In genomic region chr7:66776383-66776782, GRCh38 we compare ENCODE assay signal across 8 cellular contexts. TPM values are rescaled to one million over a fixed set of nuclear protein-coding genes. Genes with fewer than 3 reads are reported as not detected.
A peak's percentile ranks its signal among the peaks of the same experiment; 100 is the strongest.
DNase-seq lines count a peak whose midpoint lies in the region; ATAC-seq, FAIRE-seq and TF ChIP-seq lines count a peak whose summit lies in the region.
"Not testable (repeated sequence)": the region's sequence is repeated elsewhere in the genome, so short reads cannot be mapped to it uniquely, and the experiment has no call there.

No MANE protein-coding gene starts in this region.

- TF ChIP-seq CTCF in HCT116 (IDR thresholded peaks at IDR 0.05 in 2 of 3, conservative IDR thresholded peaks at IDR 0.05 in 1 of 3; ENCODE audit: borderline replicate concordance in 1 of 3, insufficient read depth in 1 of 3, low read depth in 2 of 3, low read length in 2 of 3) (peak in 2 of 3 experiments; percentile 28 to 34; a peak in 3 of 6 replicates), cardiac fibroblast (IDR thresholded peaks at IDR 0.05; ENCODE audit: low read depth, low read length) (peak; percentile 12)
- TF ChIP-seq CTCF in PC-3 (conservative IDR thresholded peaks at IDR 0.05; ENCODE audit: low read depth, low read length); HepG2 (CRISPR knock-in tag; IDR thresholded peaks at IDR 0.05): not testable (repeated sequence)

- H2AFZ ChIP-seq in HCT116 (ENCODE audit: low read depth, low read length, poor library complexity, severe bottlenecking); PC-3 (ENCODE audit: low read length); HepG2 (ENCODE audit: low read length); trophoblast cell (ENCODE audit: insufficient read depth, low read length, poor library complexity): not testable (repeated sequence)

- CTCF ChIA-PET in HCT116 (lab: Charles Lee); PC-3 (lab: Charles Lee); HepG2 (lab: Yijun Ruan, JAX; ENCODE audit: low intra/inter-chr PET ratio, low total read pairs): not testable (repeated sequence)

- intact Hi-C loops in HCT116 (cut with micrococcal nuclease); PC-3 (cut with micrococcal nuclease); HepG2 (cut with micrococcal nuclease; ENCODE audit: unreplicated experiment): not testable (repeated sequence)

- FAIRE-seq in HepG2 (lab: Jason Lieb, UNC), result peak; percentile 15

- not testable (repeated sequence) for H2AK5ac ChIP-seq in trophoblast cell (ENCODE audit: low read length)

- in situ Hi-C loops in HepG2 (cut with HindIII; ENCODE audit: extremely low pct_ligation_motif_present, low pct_unique_long_range_greater_than_20kb), result loop anchor here (5.0 kb wide), 1 partner anchor 34 kb away; the partner anchor contains the start of gene RABGEF1

- H3K4me3 ChIP-seq in HCT116 (replicated peaks in 1 of 2; ENCODE audit: low read depth in 1 of 2, low read length in 2 of 2); PC-3 (ENCODE audit: low read length); cardiac fibroblast (replicated peaks in 1 of 2; ENCODE audit: low read depth in 2 of 2, low read length in 2 of 2); HepG2 (replicated peaks in 1 of 3; ENCODE audit: insufficient read depth in 1 of 3, low read depth in 2 of 3, low read length in 3 of 3); trophoblast cell (ENCODE audit: low read depth, low read length): not testable (repeated sequence)

- H3K4me1 ChIP-seq in HCT116 (ENCODE audit: control insufficient read depth in 1 of 2, insufficient read depth in 2 of 2, low read length in 2 of 2); trophoblast cell (ENCODE audit: control insufficient read depth in 1 of 2, insufficient read depth in 2 of 2, low read length in 2 of 2): not testable (repeated sequence)
- peaks cover 16% of the 10 kb centered on the region for H3K4me1 ChIP-seq in PC-3 (ENCODE audit: insufficient read depth, low read length)
- peaks cover 89% of the 10 kb centered on the region for H3K4me1 ChIP-seq in HepG2 (ENCODE audit: insufficient read depth, low read length)

- H3K9me2 ChIP-seq in HCT116 (ENCODE audit: insufficient read depth); PC-3 (replicated peaks; ENCODE audit: low read length): not testable (repeated sequence)

- not testable (repeated sequence) for H4K20me1 ChIP-seq in HCT116 (ENCODE audit: insufficient read depth); HepG2 (ENCODE audit: insufficient read depth, low read length)
- H4K20me1 ChIP-seq in PC-3 (ENCODE audit: low read length), result peaks cover 11% of the 10 kb centered on the region

- not testable (repeated sequence) for H3K14ac ChIP-seq in trophoblast cell (ENCODE audit: low read length)

- not testable (repeated sequence) for H3F3A ChIP-seq in PC-3 (ENCODE audit: low read length, unreplicated experiment)

- not testable (repeated sequence) for H3K9me3 ChIP-seq in HCT116 (ENCODE audit: control insufficient read depth in 1 of 2, insufficient read depth in 1 of 2, low read depth in 1 of 2, low read length in 2 of 2); PC-3 (ENCODE audit: low read length); HepG2 (ENCODE audit: low read length); trophoblast cell (ENCODE audit: insufficient read depth, low read depth, low read length)

- not testable (repeated sequence) for BruUV-seq in HCT116 (replicated peaks; lab: Mats Ljungman, UMichigan); PC-3 (replicated peaks; lab: Mats Ljungman, UMichigan); HepG2 (replicated peaks; lab: Mats Ljungman, UMichigan)

- DNase-seq in DMS53 (lab: John Stamatoyannopoulos, UW), result peak; percentile 27
- DNase-seq in HCT116 (ENCODE audit: low read depth, low spot score); cardiac fibroblast (ENCODE audit: low read depth in 2 of 2); trophoblast cell: not testable (repeated sequence)
- DNase-seq in PC-3, result peak; percentile 17
- peak; percentile 8 for DNase-seq in activated CD4-positive, alpha-beta T cell treated with anti-CD3 and anti-CD28 coated beads for 48 hours
- DNase-seq in HepG2 (ENCODE audit: low spot score), result peak; percentile 17

- not testable (repeated sequence) for H2BK12ac ChIP-seq in trophoblast cell (ENCODE audit: low read length)

- not testable (repeated sequence) for H3K23ac ChIP-seq in trophoblast cell (ENCODE audit: low read length)

- ATAC-seq in HCT116 (peak; percentile 89), esophagus mucosa (peak; percentile 35), HepG2 (peak; percentile 65)
- not testable (repeated sequence) for ATAC-seq in PC-3

- H3K79me1 ChIP-seq in trophoblast cell (ENCODE audit: low read length), result not testable (repeated sequence)

- H3K79me2 ChIP-seq in HCT116 (ENCODE audit: insufficient read depth, low read length), result peaks cover 24% of the 10 kb centered on the region; the same call in 1 of the 2 replicates
- peaks cover 25% of the 10 kb centered on the region for H3K79me2 ChIP-seq in PC-3 (ENCODE audit: low read length)
- peaks cover 51% of the 10 kb centered on the region for H3K79me2 ChIP-seq in HepG2 (ENCODE audit: insufficient read depth, low read length)
- H3K79me2 ChIP-seq in trophoblast cell (ENCODE audit: control insufficient read depth, insufficient read depth, low read length, poor library complexity), result not testable (repeated sequence)

- not testable (repeated sequence) for H4K91ac ChIP-seq in trophoblast cell (ENCODE audit: low read depth, low read length)

- not testable (repeated sequence) for TF ChIP-seq RAD21 in HCT116 (IDR thresholded peaks at IDR 0.05; ENCODE audit: low read depth); HepG2 (CRISPR knock-in tag; IDR thresholded peaks at IDR 0.05)

- not testable (repeated sequence) for H3K27me3 ChIP-seq in HCT116 (ENCODE audit: insufficient read depth, low read length); PC-3 (ENCODE audit: low read length); HepG2 (ENCODE audit: control insufficient read depth in 1 of 2, insufficient read depth in 2 of 2, low read length in 2 of 2); trophoblast cell (ENCODE audit: insufficient read depth, low read length)

- not testable (repeated sequence) for H2BK120ac ChIP-seq in trophoblast cell (ENCODE audit: insufficient read depth, low read length, poor library complexity)

- not testable (repeated sequence) for H3K4me2 ChIP-seq in HCT116 (ENCODE audit: low read length); PC-3 (ENCODE audit: low read length); trophoblast cell (ENCODE audit: low read length)
- H3K4me2 ChIP-seq in HepG2 (ENCODE audit: low read depth, low read length), result peak overlapping the region; percentile 10; the same call in 1 of the 2 replicates

- peak overlapping the region; percentile 31 for H3K4ac ChIP-seq in trophoblast cell (ENCODE audit: low read depth, low read length)

- not testable (repeated sequence) for H3K27ac ChIP-seq in HCT116 (ENCODE audit: low read depth, low read length); PC-3 (ENCODE audit: low read length); trophoblast cell (ENCODE audit: low read depth, low read length)
- H3K27ac ChIP-seq in HepG2 (ENCODE audit: extremely low read length, insufficient read depth, low read length), result peak overlapping the region; percentile 35

- 97% methylated on average over 5 of the region's 5 CpGs for WGBS in HepG2 (ENCODE audit: low lambda C conversion rate)
- no CpG with 5 or more reads among the region's 5 CpGs for WGBS in trophoblast cell (ENCODE audit: extremely low coverage, insufficient coverage, insufficient read length)

- POLR2A ChIA-PET in HCT116 (lab: Charles Lee); PC-3 (lab: Charles Lee; ENCODE audit: unreplicated experiment): not testable (repeated sequence)
- POLR2A ChIA-PET in HepG2 (lab: Yijun Ruan, JAX), result interaction anchor here (0.6 to 3.4 kb wide), 3 partner anchors 36 to 122 kb away, joined by 3 to 14 read pairs (median 4); partner anchors contain the start of gene RABGEF1

- TF ChIP-seq EP300 in HepG2 (IDR thresholded peaks at IDR 0.05; ENCODE audit: low read depth in 2 of 2, low read length in 2 of 2); HepG2 (CRISPR knock-in tag; IDR thresholded peaks at IDR 0.05; ENCODE audit: borderline replicate concordance): not testable (repeated sequence)

- H3K9ac ChIP-seq in HCT116 (ENCODE audit: low read length); PC-3 (ENCODE audit: low read length); HepG2 (ENCODE audit: insufficient read depth, low read depth, low read length); trophoblast cell (ENCODE audit: low read length): not testable (repeated sequence)

- not testable (repeated sequence) for H4K8ac ChIP-seq in trophoblast cell (ENCODE audit: low read depth, low read length)

- H4K12ac ChIP-seq in trophoblast cell (ENCODE audit: low read depth, low read length), result not testable (repeated sequence)

- not testable (repeated sequence) for H3K18ac ChIP-seq in trophoblast cell (ENCODE audit: low read length)

- H3K36me3 ChIP-seq in HCT116 (ENCODE audit: control insufficient read depth in 1 of 2, insufficient read depth in 2 of 2, low read length in 2 of 2) (peaks cover 7 to 27% of the 10 kb centered on the region in 2 experiments), PC-3 (ENCODE audit: low read depth, low read length) (peaks cover 31% of the 10 kb centered on the region), HepG2 (replicated peaks in 1 of 2; ENCODE audit: control insufficient read depth in 1 of 2, insufficient read depth in 2 of 2, low read length in 2 of 2) (peaks cover 7 to 45% of the 10 kb centered on the region in 2 experiments), trophoblast cell (ENCODE audit: control insufficient read depth in 1 of 2, insufficient read depth in 2 of 2, low read length in 2 of 2) (peaks cover 14 to 25% of the 10 kb centered on the region in 2 experiments)

- H2BK5ac ChIP-seq in trophoblast cell (ENCODE audit: low read depth, low read length, poor library complexity), result not testable (repeated sequence)

- not testable (repeated sequence) for TF ChIP-seq POLR2A in HCT116 (IDR thresholded peaks at IDR 0.05; ENCODE audit: borderline replicate concordance, extremely low read depth, insufficient read depth, insufficient read length); HepG2 (IDR thresholded peaks at IDR 0.05; ENCODE audit: insufficient read depth in 1 of 2, low read depth in 2 of 2, low read length in 2 of 2)

- RAD21 ChIA-PET in HCT116 (lab: Charles Lee; ENCODE audit: low non-redundant PET in 1 of 2, low total read pairs in 2 of 2, uncharacterized antibody in 2 of 2, unreplicated experiment in 2 of 2), result not testable (repeated sequence)

RNA-seq across cellular contexts. Expression of gene RABGEF1, which starts 35.9 kb away (rescaled TPM):
- 22.9 TPM for total RNA-seq in HCT116 (2021; ENCODE audit: unreplicated experiment)
- polyA plus RNA-seq in HCT116 (2012), result 15.0 and 17.4 TPM in 2 replicates
- 19.8 and 20.8 TPM in 2 replicates for total RNA-seq in PC-3 (2014; rRNA removed)
- total RNA-seq in esophagus mucosa, result 26.9 TPM
- 22.7 and 27.5 TPM in 2 replicates for total RNA-seq in HepG2 (2016; rRNA removed; fragmentation: Illumina TruSeq; extraction: Trizol)
- 19.8 and 21.2 TPM in 2 replicates for total RNA-seq in HepG2 (2016; cell fraction: cytosol; rRNA removed; fragmentation: Illumina TruSeq; extraction: Trizol; ENCODE audit: low read depth)
- 21.5 and 25.3 TPM in 2 replicates for total RNA-seq in HepG2 (2016; cell fraction: insoluble cytoplasmic fraction; rRNA removed; fragmentation: Illumina TruSeq; extraction: Trizol)
- 14.1 and 14.9 TPM in 2 replicates for total RNA-seq in HepG2 (2016; cell fraction: membrane; rRNA removed; fragmentation: Illumina TruSeq; extraction: Trizol)
- total RNA-seq in HepG2 (2016; cell fraction: nucleus; rRNA removed; fragmentation: Illumina TruSeq; extraction: Trizol), result 16.2 and 18.3 TPM in 2 replicates
- polyA plus RNA-seq in HepG2 (2011; rRNA removed), result 30.3 and 35.3 TPM in 2 replicates
- 18.9 and 20.5 TPM in 2 replicates for polyA plus RNA-seq in HepG2 (2011; cell fraction: cytosol; rRNA removed)
- 24.9 and 25.4 TPM in 2 replicates for polyA plus RNA-seq in HepG2 (2011; cell fraction: nucleus; rRNA removed)
- polyA plus RNA-seq in HepG2 (2012), result 19.6 and 25.6 TPM in 2 replicates
- 1.3 and 2.0 TPM in 2 replicates for polyA plus RNA-seq in HepG2 (2016; cell fraction: cytosol; fragmentation: Illumina TruSeq; extraction: Trizol; ENCODE audit: low read depth)
- 22.9 and 25.3 TPM in 2 replicates for polyA plus RNA-seq in HepG2 (2016; cell fraction: insoluble cytoplasmic fraction; fragmentation: Illumina TruSeq; extraction: Trizol; ENCODE audit: low read depth)
- polyA plus RNA-seq in HepG2 (2016; cell fraction: membrane; fragmentation: Illumina TruSeq; extraction: Trizol; ENCODE audit: low read depth), result 3.9 and 4.5 TPM in 2 replicates
- 26.8 and 27.2 TPM in 2 replicates for polyA plus RNA-seq in HepG2 (2016; cell fraction: nucleus; fragmentation: Illumina TruSeq; extraction: Trizol; ENCODE audit: insufficient read depth, low read depth)
- 43.3 and 66.9 TPM in 2 replicates for polyA minus RNA-seq in HepG2 (2011; rRNA and poly(A)+ RNA removed; ENCODE audit: low replicate concordance)
- polyA minus RNA-seq in HepG2 (2011; cell fraction: cytosol; rRNA and poly(A)+ RNA removed), result 15.5 and 21.7 TPM in 2 replicates
- polyA minus RNA-seq in HepG2 (2011; cell fraction: nucleus; rRNA and poly(A)+ RNA removed), result 19.7 and 26.4 TPM in 2 replicates
- polyA plus RNA-seq in trophoblast cell (2013), result 20.3 and 20.9 TPM in 2 replicates
